In genomic region chr6:32189082-32189741, GRCh38 we compare ENCODE assay signal across 6 cellular contexts. TPM values are rescaled to one million over a fixed set of nuclear protein-coding genes. Genes with fewer than 3 reads are reported as not detected.
DNase-seq lines count a peak whose midpoint lies in the region; ATAC-seq and TF ChIP-seq lines count a peak whose summit lies in the region.

No MANE protein-coding gene starts in this region.

- H3K4me3 ChIP-seq in RWPE2 (ENCODE audit: severe bottlenecking) (peak overlapping the region; percentile 70), fibroblast of the aortic adventitia (ENCODE audit: low read depth, low read length) (peak overlapping the region; percentile 80), stomach smooth muscle (ENCODE audit: low read length in 2 of 2) (peak overlapping the region; percentile 80 to 85)

- no peaks in the 10 kb centered on the region for H3K9me3 ChIP-seq in RWPE2 (ENCODE audit: severe bottlenecking)
- no peaks in the 10 kb centered on the region for H3K9me3 ChIP-seq in stomach smooth muscle (ENCODE audit: control insufficient read depth in 2 of 2, low read length in 2 of 2)

- H3K36me3 ChIP-seq in RWPE2 (ENCODE audit: low read depth) (peaks cover 21% of the 10 kb centered on the region), stomach smooth muscle (ENCODE audit: control insufficient read depth in 2 of 2, insufficient read depth in 2 of 2, low read length in 2 of 2) (peaks cover 6 to 17% of the 10 kb centered on the region in 2 donors)

- ATAC-seq in RWPE2 (ENCODE audit: low read depth) = no peak
- no peak for ATAC-seq in activated CD4-positive, CD25-positive, alpha-beta regulatory T cell treated with anti-CD3 and anti-CD28 coated beads, Interleukin-2, amount 50 U/mL, for 24 hours

- H3K27ac ChIP-seq in RWPE2 (ENCODE audit: poor library complexity, severe bottlenecking) = peak overlapping the region; percentile 81
- peak overlapping the region; percentile 98 for H3K27ac ChIP-seq in stomach smooth muscle (ENCODE audit: low read length)

- H3K4me1 ChIP-seq in RWPE2 (ENCODE audit: insufficient read depth, poor library complexity, severe bottlenecking) = peaks cover 9% of the 10 kb centered on the region
- peaks cover 49% of the 10 kb centered on the region for H3K4me1 ChIP-seq in stomach smooth muscle (ENCODE audit: control insufficient read depth, insufficient read depth, low read length)

- peak overlapping the region; percentile 84 to 92 for H3K9ac ChIP-seq in stomach smooth muscle (ENCODE audit: low read length in 2 of 2)

- DNase-seq in RWPE2 (ENCODE audit: low spot score) = no peak
- no peak for DNase-seq in fibroblast of the aortic adventitia (ENCODE audit: low read depth)
- DNase-seq in activated CD8-positive, alpha-beta memory T cell treated with anti-CD3 and anti-CD28 coated beads for 24 hours = no peak
- DNase-seq in NCI-H1694 (lab: John Stamatoyannopoulos, UW) = no peak

- H3K27me3 ChIP-seq in RWPE2 (ENCODE audit: insufficient read depth, poor library complexity, severe bottlenecking) (no peaks in the 10 kb centered on the region), stomach smooth muscle (ENCODE audit: control insufficient read depth in 1 of 2, insufficient read depth in 2 of 2, low read length in 2 of 2) (no peaks in the 10 kb centered on the region)

- TF ChIP-seq CTCF in RWPE2 (IDR thresholded peaks at IDR 0.05; ENCODE audit: poor library complexity, severe bottlenecking) = no peak
- no peak for TF ChIP-seq CTCF in fibroblast of the aortic adventitia (IDR thresholded peaks at IDR 0.05; ENCODE audit: insufficient read depth, low read length)

RNA-seq across cellular contexts. Expression of gene PBX2, which starts 0.8 kb away (rescaled TPM):
- 6.5 and 19.6 TPM in 2 replicates for total RNA-seq in fibroblast of the aortic adventitia (ENCODE audit: low replicate concordance)

RNA-seq across cellular contexts. Expression of gene GPSM3, which starts 3.2 kb away (rescaled TPM):
- 0.90 TPM in 1 of 2 replicates, not detected in the other for total RNA-seq in fibroblast of the aortic adventitia (ENCODE audit: low replicate concordance)

RNA-seq across cellular contexts. Expression of gene AGER, which starts 5.2 kb away (rescaled TPM):
- total RNA-seq in fibroblast of the aortic adventitia (ENCODE audit: low replicate concordance) = 0.16 and 0.18 TPM in 2 replicates

RNA-seq across cellular contexts. Expression of gene RNF5, which starts 11.0 kb away (rescaled TPM):
- total RNA-seq in fibroblast of the aortic adventitia (ENCODE audit: low replicate concordance) = 13.2 and 43.5 TPM in 2 replicates

RNA-seq across cellular contexts. Expression of gene AGPAT1, which starts 13.3 kb away (rescaled TPM):
- 19.1 and 41.1 TPM in 2 replicates for total RNA-seq in fibroblast of the aortic adventitia (ENCODE audit: low replicate concordance)
